ENCODE assay signal across 1 cellular context in the genomic region with DNA sequence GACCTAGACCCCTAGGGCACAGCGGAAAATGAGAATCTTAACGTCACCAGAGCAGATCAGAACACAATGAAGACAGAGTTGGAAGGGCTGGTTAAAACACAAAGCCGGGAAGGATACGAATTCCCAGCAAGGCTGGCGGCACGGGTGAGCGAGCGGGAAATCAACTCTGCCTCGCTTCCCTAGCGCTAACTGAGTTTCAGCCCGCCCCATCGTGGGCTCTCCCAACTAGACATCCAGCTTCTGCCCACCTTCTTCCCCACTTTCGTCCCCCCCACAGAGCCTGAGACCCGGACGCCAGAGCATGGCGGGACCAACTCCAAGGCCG.
TF ChIP-seq lines count a peak whose summit lies in the region.

No MANE protein-coding gene starts in this region.

TF ChIP-seq in HepG2, 621 proteins besides CTCF, POLR2A, EP300 and RAD21 (continues in another document):
- TF ChIP-seq ZKSCAN8 (CRISPR knock-in tag; IDR thresholded peaks at IDR 0.05; ENCODE audit: borderline replicate concordance) (no peak), DZIP1 (CRISPR knock-in tag; IDR thresholded peaks at IDR 0.05) (peak; percentile 15; the same call in 1 of the 2 replicates), ZNF276 (CRISPR knock-in tag; IDR thresholded peaks at IDR 0.05; ENCODE audit: low read depth) (no peak), ZZZ3 (CRISPR knock-in tag; IDR thresholded peaks at IDR 0.05; ENCODE audit: borderline replicate concordance) (no peak), ZNF83 (CRISPR knock-in tag; IDR thresholded peaks at IDR 0.05; ENCODE audit: borderline replicate concordance) (no peak), ZNF260 (CRISPR knock-in tag; IDR thresholded peaks at IDR 0.05; ENCODE audit: borderline replicate concordance, low read depth) (no peak), RXRA (CRISPR knock-in tag; IDR thresholded peaks at IDR 0.05) (no peak), ZNF713 (CRISPR knock-in tag; IDR thresholded peaks at IDR 0.05) (no peak), NPAS2 (CRISPR knock-in tag; IDR thresholded peaks at IDR 0.05; ENCODE audit: borderline replicate concordance) (no peak), ZNF687 (CRISPR knock-in tag; IDR thresholded peaks at IDR 0.05) (no peak), ZNF615 (CRISPR knock-in tag; IDR thresholded peaks at IDR 0.05; ENCODE audit: borderline replicate concordance) (0 out of 2 replicates have a peak, but pooled peaks have one; percentile 14), HOXA9 (CRISPR knock-in tag; IDR thresholded peaks at IDR 0.05; ENCODE audit: borderline replicate concordance) (no peak), ZNF414 (CRISPR knock-in tag; IDR thresholded peaks at IDR 0.05) (no peak), ZNF740 (CRISPR knock-in tag; IDR thresholded peaks at IDR 0.05) (peak; percentile 68; the same call in 1 of the 2 replicates), NFE2L2 (IDR thresholded peaks at IDR 0.05; ENCODE audit: low read length) (no peak), ZNF232 (CRISPR knock-in tag; IDR thresholded peaks at IDR 0.05; ENCODE audit: borderline replicate concordance) (no peak), TERF1 (CRISPR knock-in tag; IDR thresholded peaks at IDR 0.05) (no peak), ATRX (CRISPR knock-in tag; IDR thresholded peaks at IDR 0.05; ENCODE audit: borderline replicate concordance) (no peak), ISX (CRISPR knock-in tag; conservative IDR thresholded peaks at IDR 0.05) (no peak), ZNF383 (CRISPR knock-in tag; IDR thresholded peaks at IDR 0.05; ENCODE audit: borderline replicate concordance) (no peak), ZNF10 (CRISPR knock-in tag; IDR thresholded peaks at IDR 0.05; ENCODE audit: borderline replicate concordance, low read depth) (no peak), PAX8 (CRISPR knock-in tag; IDR thresholded peaks at IDR 0.05; ENCODE audit: borderline replicate concordance) (0 out of 2 replicates have a peak, but pooled peaks have one; percentile 29), ZNF333 (CRISPR knock-in tag; IDR thresholded peaks at IDR 0.05; ENCODE audit: borderline replicate concordance) (no peak), ZNF75D (CRISPR knock-in tag; IDR thresholded peaks at IDR 0.05; ENCODE audit: borderline replicate concordance) (no peak), ZNF33A (CRISPR knock-in tag; IDR thresholded peaks at IDR 0.05; ENCODE audit: borderline replicate concordance) (no peak), AGO2 (optimal IDR thresholded peaks at IDR 0.05; ENCODE audit: low read depth, low read length) (no peak), SAP130 (CRISPR knock-in tag; IDR thresholded peaks at IDR 0.05; ENCODE audit: low read depth) (no peak), MNT (IDR thresholded peaks at IDR 0.05) (no peak), KDM3A (CRISPR knock-in tag; IDR thresholded peaks at IDR 0.05; ENCODE audit: low read depth) (0 out of 2 replicates have a peak, but pooled peaks have one; percentile 20), NR1H2 (CRISPR knock-in tag; IDR thresholded peaks at IDR 0.05; ENCODE audit: borderline replicate concordance, low read depth) (no peak), ZNF225 (CRISPR knock-in tag; IDR thresholded peaks at IDR 0.05) (no peak), KDM5A (IDR thresholded peaks at IDR 0.05; ENCODE audit: borderline replicate concordance, low read length) (no peak), MYPOP (CRISPR knock-in tag; IDR thresholded peaks at IDR 0.05) (no peak)
- TF ChIP-seq, protein P1, sequence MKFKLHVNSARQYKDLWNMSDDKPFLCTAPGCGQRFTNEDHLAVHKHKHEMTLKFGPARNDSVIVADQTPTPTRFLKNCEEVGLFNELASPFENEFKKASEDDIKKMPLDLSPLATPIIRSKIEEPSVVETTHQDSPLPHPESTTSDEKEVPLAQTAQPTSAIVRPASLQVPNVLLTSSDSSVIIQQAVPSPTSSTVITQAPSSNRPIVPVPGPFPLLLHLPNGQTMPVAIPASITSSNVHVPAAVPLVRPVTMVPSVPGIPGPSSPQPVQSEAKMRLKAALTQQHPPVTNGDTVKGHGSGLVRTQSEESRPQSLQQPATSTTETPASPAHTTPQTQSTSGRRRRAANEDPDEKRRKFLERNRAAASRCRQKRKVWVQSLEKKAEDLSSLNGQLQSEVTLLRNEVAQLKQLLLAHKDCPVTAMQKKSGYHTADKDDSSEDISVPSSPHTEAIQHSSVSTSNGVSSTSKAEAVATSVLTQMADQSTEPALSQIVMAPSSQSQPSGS (CRISPR knock-in tag; IDR thresholded peaks at IDR 0.05), result no peak
- TF ChIP-seq, protein P2, sequence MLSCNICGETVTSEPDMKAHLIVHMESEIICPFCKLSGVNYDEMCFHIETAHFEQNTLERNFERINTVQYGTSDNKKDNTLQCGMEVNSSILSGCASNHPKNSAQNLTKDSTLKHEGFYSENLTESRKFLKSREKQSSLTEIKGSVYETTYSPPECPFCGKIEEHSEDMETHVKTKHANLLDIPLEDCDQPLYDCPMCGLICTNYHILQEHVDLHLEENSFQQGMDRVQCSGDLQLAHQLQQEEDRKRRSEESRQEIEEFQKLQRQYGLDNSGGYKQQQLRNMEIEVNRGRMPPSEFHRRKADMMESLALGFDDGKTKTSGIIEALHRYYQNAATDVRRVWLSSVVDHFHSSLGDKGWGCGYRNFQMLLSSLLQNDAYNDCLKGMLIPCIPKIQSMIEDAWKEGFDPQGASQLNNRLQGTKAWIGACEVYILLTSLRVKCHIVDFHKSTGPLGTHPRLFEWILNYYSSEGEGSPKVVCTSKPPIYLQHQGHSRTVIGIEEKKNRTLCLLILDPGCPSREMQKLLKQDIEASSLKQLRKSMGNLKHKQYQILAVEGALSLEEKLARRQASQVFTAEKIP (CRISPR knock-in tag; IDR thresholded peaks at IDR 0.05; ENCODE audit: borderline replicate concordance), result no peak
- TF ChIP-seq, protein P3, sequence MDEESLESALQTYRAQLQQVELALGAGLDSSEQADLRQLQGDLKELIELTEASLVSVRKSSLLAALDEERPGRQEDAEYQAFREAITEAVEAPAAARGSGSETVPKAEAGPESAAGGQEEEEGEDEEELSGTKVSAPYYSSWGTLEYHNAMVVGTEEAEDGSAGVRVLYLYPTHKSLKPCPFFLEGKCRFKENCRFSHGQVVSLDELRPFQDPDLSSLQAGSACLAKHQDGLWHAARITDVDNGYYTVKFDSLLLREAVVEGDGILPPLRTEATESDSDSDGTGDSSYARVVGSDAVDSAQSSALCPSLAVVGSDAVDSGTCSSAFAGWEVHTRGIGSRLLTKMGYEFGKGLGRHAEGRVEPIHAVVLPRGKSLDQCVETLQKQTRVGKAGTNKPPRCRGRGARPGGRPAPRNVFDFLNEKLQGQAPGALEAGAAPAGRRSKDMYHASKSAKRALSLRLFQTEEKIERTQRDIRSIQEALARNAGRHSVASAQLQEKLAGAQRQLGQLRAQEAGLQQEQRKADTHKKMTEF (CRISPR knock-in tag; IDR thresholded peaks at IDR 0.05), result no peak
- TF ChIP-seq, protein P4, sequence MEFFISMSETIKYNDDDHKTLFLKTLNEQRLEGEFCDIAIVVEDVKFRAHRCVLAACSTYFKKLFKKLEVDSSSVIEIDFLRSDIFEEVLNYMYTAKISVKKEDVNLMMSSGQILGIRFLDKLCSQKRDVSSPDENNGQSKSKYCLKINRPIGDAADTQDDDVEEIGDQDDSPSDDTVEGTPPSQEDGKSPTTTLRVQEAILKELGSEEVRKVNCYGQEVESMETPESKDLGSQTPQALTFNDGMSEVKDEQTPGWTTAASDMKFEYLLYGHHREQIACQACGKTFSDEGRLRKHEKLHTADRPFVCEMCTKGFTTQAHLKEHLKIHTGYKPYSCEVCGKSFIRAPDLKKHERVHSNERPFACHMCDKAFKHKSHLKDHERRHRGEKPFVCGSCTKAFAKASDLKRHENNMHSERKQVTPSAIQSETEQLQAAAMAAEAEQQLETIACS (CRISPR knock-in tag; IDR thresholded peaks at IDR 0.05), result no peak
